In the genomic region with DNA sequence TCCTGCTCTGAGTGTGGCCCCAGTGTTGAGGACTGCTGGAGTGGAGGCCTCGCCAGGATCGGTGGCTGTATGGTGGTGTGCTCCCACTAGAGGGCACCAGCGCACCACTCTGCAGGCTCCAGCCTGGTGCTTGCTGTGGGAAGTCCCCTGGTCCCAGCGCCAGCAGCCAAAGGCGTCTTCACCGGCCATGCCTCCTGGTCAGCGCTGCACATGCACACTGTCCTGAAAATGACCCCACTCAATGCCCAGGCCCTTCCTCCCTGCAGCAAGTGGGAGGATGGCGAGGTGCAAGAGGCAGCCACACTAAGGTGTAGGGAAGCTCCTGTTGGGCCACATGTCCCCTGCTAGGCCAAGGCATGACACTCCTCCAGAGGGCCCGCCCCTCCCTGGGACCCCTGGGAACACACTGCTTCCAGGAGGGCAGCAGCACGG, we compare ENCODE assay signal across 8 cellular contexts.
DNase-seq lines count a peak whose midpoint lies in the region; ATAC-seq and TF ChIP-seq lines count a peak whose summit lies in the region.

No MANE protein-coding gene starts in this region.

- no peak overlapping the region for H3K4me3 Mint-ChIP-seq in CD8-positive, alpha-beta memory T cell
- H3K4me3 Mint-ChIP-seq in naive B cell, result no peak overlapping the region

- POLR2A ChIA-PET in CD8-positive, alpha-beta memory T cell (lab: Charles Lee), result no interaction called here

- H3K27me3 ChIP-seq in CD8-positive, alpha-beta memory T cell (ENCODE audit: insufficient read depth, low read length, poor library complexity, severe bottlenecking), result no peaks in the 10 kb centered on the region
- H3K27me3 ChIP-seq in NT2/D1 (ENCODE audit: insufficient read depth, insufficient read length), result no peaks in the 10 kb centered on the region

- no peaks in the 10 kb centered on the region for H3K36me3 ChIP-seq in CD8-positive, alpha-beta memory T cell (ENCODE audit: insufficient read depth, low read length)
- H3K36me3 ChIP-seq in NT2/D1 (ENCODE audit: insufficient read depth, insufficient read length, low read length), result peaks cover 25% of the 10 kb centered on the region

- ATAC-seq in GM19372 (IDR thresholded peaks at IDR 0.05; ENCODE audit: low read depth, unreplicated experiment) (peak; percentile 95), HG03469 (IDR thresholded peaks at IDR 0.05; ENCODE audit: unreplicated experiment) (peak; percentile 64), naive B cell (ENCODE audit: low read depth in 2 of 2) (peak; percentile 87 to 88)

- peaks cover 0 to 8% of the 10 kb centered on the region in 2 donors for H3K27me3 Mint-ChIP-seq in CD8-positive, alpha-beta memory T cell
- no peaks in the 10 kb centered on the region for H3K27me3 Mint-ChIP-seq in naive B cell

- CTCF ChIA-PET in CD8-positive, alpha-beta memory T cell (lab: Charles Lee), result interaction anchor here (0.6 to 1.7 kb wide), 5 partner anchors 57 to 774 kb away, joined by 3 to 7 read pairs (median 3); no protein-coding TSS in a partner anchor

- peaks cover 5 to 12% (median 5%) of the 10 kb centered on the region in 3 donors for H3K36me3 Mint-ChIP-seq in CD8-positive, alpha-beta memory T cell
- peaks cover 14 to 17% of the 10 kb centered on the region in 2 donors for H3K36me3 Mint-ChIP-seq in naive B cell

- no peak overlapping the region for H3K27ac ChIP-seq in CD8-positive, alpha-beta memory T cell (ENCODE audit: low read depth, low read length)

- no peaks in the 10 kb centered on the region for H3K9me3 ChIP-seq in CD8-positive, alpha-beta memory T cell (ENCODE audit: low read length)
- peaks cover 14% of the 10 kb centered on the region for H3K9me3 ChIP-seq in NT2/D1 (ENCODE audit: insufficient read depth, low read length)

- TF ChIP-seq CTCF in epithelial cell of proximal tubule (conservative IDR thresholded peaks at IDR 0.05; ENCODE audit: low read depth, low read length), result peak; percentile 94

- H3K9ac ChIP-seq in NT2/D1 (ENCODE audit: insufficient read length, low read depth), result no peak overlapping the region

- H3K4me3 ChIP-seq in CD8-positive, alpha-beta memory T cell (ENCODE audit: low read length), result no peak overlapping the region
- H3K4me3 ChIP-seq in NT2/D1 (ENCODE audit: insufficient read length, low read depth), result no peak overlapping the region
- no peak overlapping the region for H3K4me3 ChIP-seq in epithelial cell of proximal tubule (ENCODE audit: low read depth, low read length)

- peaks cover 0 to 3% (median 0%) of the 10 kb centered on the region in 3 donors for H3K4me1 Mint-ChIP-seq in CD8-positive, alpha-beta memory T cell
- no peaks in the 10 kb centered on the region for H3K4me1 Mint-ChIP-seq in naive B cell

- H3K9me3 Mint-ChIP-seq in CD8-positive, alpha-beta memory T cell, result peaks cover 5 to 10% (median 6%) of the 10 kb centered on the region in 5 donors
- H3K9me3 Mint-ChIP-seq in naive B cell, result peaks cover 8 to 13% (median 10%) of the 10 kb centered on the region in 7 donors

- H3K4me1 ChIP-seq in CD8-positive, alpha-beta memory T cell (ENCODE audit: insufficient read depth, low read length), result no peaks in the 10 kb centered on the region
- H3K4me1 ChIP-seq in NT2/D1 (ENCODE audit: insufficient read depth, insufficient read length), result peaks cover 4% of the 10 kb centered on the region

- no peak overlapping the region for H3K27ac Mint-ChIP-seq in CD8-positive, alpha-beta memory T cell
- H3K27ac Mint-ChIP-seq in naive B cell, result peak overlapping the region in 1 of 6 donors; percentile 28

- DNase-seq in CD8-positive, alpha-beta memory T cell, result peak; percentile 67 to 82 (median 73)
- peak; percentile 68 for DNase-seq in NT2/D1 (ENCODE audit: low read depth, low spot score)
- DNase-seq in activated CD8-positive, alpha-beta memory T cell treated with anti-CD3 and anti-CD28 coated beads, Interleukin-2, amount 50 U/mL, for 4 hours, result peak; percentile 82
- no peak for DNase-seq in epithelial cell of proximal tubule (ENCODE audit: low read depth)
- DNase-seq in naive B cell, result peak; percentile 69
- DNase-seq in stimulated activated CD8-positive, alpha-beta memory T cell treated with anti-CD3 and anti-CD28 coated beads, Interleukin-7, amount 100 ng/mL, for 24 hours (ENCODE audit: low read depth), result peak; percentile 56
